In genomic region chr13:47705185-47705584, GRCh38 we compare ENCODE assay signal across 21 cellular contexts.
A peak's percentile ranks its signal among the peaks of the same experiment; 100 is the strongest.
DNase-seq lines count a peak whose midpoint lies in the region; ATAC-seq, FAIRE-seq and TF ChIP-seq lines count a peak whose summit lies in the region.
"Had no signal": no experiment of that assay in that cellular context is flagged by ENCODE, and none has a peak within 500 bp of the region (broad histone marks: within the 10 kb centered on the region; RNA-seq: fewer than 3 reads in every experiment).

No MANE protein-coding gene starts in this region.

- H3K4me2 ChIP-seq in HepG2 (ENCODE audit: low read depth, low read length) (no peak overlapping the region), astrocyte (ENCODE audit: low read length) (no peak overlapping the region)
- H3K4me2 ChIP-seq: BLaER1 had no signal

- no peak for ATAC-seq in HepG2
- no peak for ATAC-seq in right lobe of liver
- no peak for ATAC-seq in GM18909 (IDR thresholded peaks at IDR 0.05; ENCODE audit: poor library complexity, unreplicated experiment)
- ATAC-seq: CD8-positive, alpha-beta T cell; GM12878; K562 had no signal

- no peaks in the 10 kb centered on the region for H3K79me2 ChIP-seq in HepG2 (ENCODE audit: insufficient read depth, low read length)
- no peaks in the 10 kb centered on the region for H3K79me2 ChIP-seq in astrocyte (ENCODE audit: insufficient read depth, low read length)

- intact Hi-C loops in HepG2 (cut with micrococcal nuclease; ENCODE audit: unreplicated experiment) (no loop called here), right lobe of liver (cut with DNase I) (no loop called here)

- TF ChIP-seq RAD21 in HepG2 (CRISPR knock-in tag; IDR thresholded peaks at IDR 0.05): no peak

- peaks cover 2% of the 10 kb centered on the region for H3K9me3 Mint-ChIP-seq in astrocyte (ENCODE audit: unreplicated experiment)
- H3K9me3 Mint-ChIP-seq in CD8-positive, alpha-beta memory T cell: peaks cover 0 to 4% (median 0%) of the 10 kb centered on the region in 5 donors
- H3K9me3 Mint-ChIP-seq: CD8-positive, alpha-beta T cell had no signal

- H2AFZ ChIP-seq in HepG2 (ENCODE audit: low read length): no peak overlapping the region
- H2AFZ ChIP-seq in astrocyte (ENCODE audit: low read depth, low read length): no peak overlapping the region
- H2AFZ ChIP-seq: GM23248 had no signal

- H3K27me3 Mint-ChIP-seq in astrocyte (ENCODE audit: low read depth, unreplicated experiment): no peaks in the 10 kb centered on the region
- H3K27me3 Mint-ChIP-seq in CD8-positive, alpha-beta memory T cell: peaks cover 3 to 4% of the 10 kb centered on the region in 2 donors

- TF ChIP-seq EP300 in HepG2 (IDR thresholded peaks at IDR 0.05; ENCODE audit: low read depth in 2 of 2, low read length in 2 of 2) (no peak), HepG2 (CRISPR knock-in tag; IDR thresholded peaks at IDR 0.05; ENCODE audit: borderline replicate concordance) (no peak)

- POLR2A ChIA-PET in HepG2 (lab: Yijun Ruan, JAX): no interaction called here
- POLR2A ChIA-PET in CD8-positive, alpha-beta memory T cell (lab: Charles Lee): no interaction called here

- H3K4me1 ChIP-seq in HepG2 (ENCODE audit: insufficient read depth, low read length) (no peaks in the 10 kb centered on the region), right lobe of liver (no peaks in the 10 kb centered on the region), astrocyte (ENCODE audit: insufficient read depth, low read length) (no peaks in the 10 kb centered on the region)
- H3K4me1 ChIP-seq in CD8-positive, alpha-beta memory T cell (ENCODE audit: insufficient read depth, low read length): no peaks in the 10 kb centered on the region
- H3K4me1 ChIP-seq: BLaER1, HAP-1 had no signal

- H3K27ac Mint-ChIP-seq in astrocyte (ENCODE audit: unreplicated experiment): no peak overlapping the region
- H3K27ac Mint-ChIP-seq in CD8-positive, alpha-beta memory T cell: no peak overlapping the region
- H3K27ac Mint-ChIP-seq: CD14-positive monocyte; CD8-positive, alpha-beta T cell had no signal

- H3K9ac ChIP-seq in HepG2 (ENCODE audit: insufficient read depth, low read depth, low read length) (no peak overlapping the region), astrocyte (ENCODE audit: low read length) (no peak overlapping the region)
- H3K9ac ChIP-seq: BLaER1, GM23248 had no signal

- H3K27ac ChIP-seq in HepG2 (ENCODE audit: extremely low read length, insufficient read depth, low read length) (no peak overlapping the region), right lobe of liver (no peak overlapping the region), astrocyte (ENCODE audit: low read depth, low read length) (no peak overlapping the region)
- no peak overlapping the region for H3K27ac ChIP-seq in CD8-positive, alpha-beta memory T cell (ENCODE audit: low read depth, low read length)
- H3K27ac ChIP-seq: 22Rv1, BLaER1, GM23248 had no signal

- peaks cover 9% of the 10 kb centered on the region for H3K4me1 Mint-ChIP-seq in astrocyte (ENCODE audit: low read depth, unreplicated experiment)
- no peaks in the 10 kb centered on the region for H3K4me1 Mint-ChIP-seq in CD8-positive, alpha-beta memory T cell

- DNase-seq in HepG2 (ENCODE audit: low spot score) (no peak), right lobe of liver (no peak), astrocyte (ENCODE audit: low read depth) (peak; percentile 13), fibroblast of peridontal ligament (ENCODE audit: extremely low read depth) (peak; percentile 42), mesenteric fat pad (ENCODE audit: low spot score) (no peak)
- no peak for DNase-seq in CD8-positive, alpha-beta memory T cell
- DNase-seq: CD8-positive, alpha-beta T cell; COR-L47; DMS 273 treated with DMSO at 0.1 percent for 48 hours; DMS53; DND-41; EL; GM23248 had no signal

- TF ChIP-seq CTCF in HepG2 (CRISPR knock-in tag; IDR thresholded peaks at IDR 0.05) (no peak), right lobe of liver (IDR thresholded peaks at IDR 0.05) (no peak), astrocyte (IDR thresholded peaks at IDR 0.05; ENCODE audit: insufficient read depth, low read depth, low read length) (no peak)

- no peaks in the 10 kb centered on the region for H4K20me1 ChIP-seq in HepG2 (ENCODE audit: insufficient read depth, low read length)
- H4K20me1 ChIP-seq in astrocyte (ENCODE audit: insufficient read depth, low read length): no peaks in the 10 kb centered on the region
- H4K20me1 ChIP-seq: BLaER1 had no signal

- CTCF ChIA-PET in HepG2 (lab: Yijun Ruan, JAX; ENCODE audit: low intra/inter-chr PET ratio, low total read pairs): no interaction called here
- CTCF ChIA-PET in CD8-positive, alpha-beta memory T cell (lab: Charles Lee): no interaction called here

- no peak overlapping the region for H3K4me3 Mint-ChIP-seq in astrocyte (ENCODE audit: unreplicated experiment)
- no peak overlapping the region for H3K4me3 Mint-ChIP-seq in CD8-positive, alpha-beta memory T cell
- H3K4me3 Mint-ChIP-seq: CD14-positive monocyte; CD8-positive, alpha-beta T cell had no signal

- FAIRE-seq in HepG2 (lab: Jason Lieb, UNC): no peak
- no peak for FAIRE-seq in astrocyte (lab: Jason Lieb, UNC)
- FAIRE-seq: GM12878, GM19239, K562 had no signal

- WGBS in HepG2 (ENCODE audit: low lambda C conversion rate): 7% methylated on average over 4 of the region's 4 CpGs
- 45% methylated on average over 4 of the region's 4 CpGs for WGBS in right lobe of liver (ENCODE audit: insufficient coverage, low coverage, low lambda C conversion rate, missing lambda C conversion rate)

- H3K9me3 ChIP-seq in HepG2 (ENCODE audit: low read length): no peaks in the 10 kb centered on the region
- no peaks in the 10 kb centered on the region for H3K9me3 ChIP-seq in right lobe of liver
- H3K9me3 ChIP-seq in astrocyte (ENCODE audit: insufficient read depth, low read depth, low read length): no peaks in the 10 kb centered on the region
- no peaks in the 10 kb centered on the region for H3K9me3 ChIP-seq in CD8-positive, alpha-beta memory T cell (ENCODE audit: low read length)
- H3K9me3 ChIP-seq: BLaER1, HAP-1 had no signal

- no peaks in the 10 kb centered on the region for H3K27me3 ChIP-seq in HepG2 (ENCODE audit: control insufficient read depth in 1 of 2, insufficient read depth in 2 of 2, low read length in 2 of 2)
- H3K27me3 ChIP-seq in right lobe of liver: no peaks in the 10 kb centered on the region
- no peaks in the 10 kb centered on the region for H3K27me3 ChIP-seq in astrocyte (ENCODE audit: insufficient read depth, low read length)
- no peaks in the 10 kb centered on the region for H3K27me3 ChIP-seq in CD8-positive, alpha-beta memory T cell (ENCODE audit: insufficient read depth, low read length, poor library complexity, severe bottlenecking)
- H3K27me3 ChIP-seq: BLaER1 had no signal

- TF ChIP-seq POLR2A in HepG2 (IDR thresholded peaks at IDR 0.05; ENCODE audit: insufficient read depth in 1 of 2, low read depth in 2 of 2, low read length in 2 of 2) (no peak), right lobe of liver (IDR thresholded peaks at IDR 0.05) (no peak)

- H3K36me3 ChIP-seq in HepG2 (replicated peaks in 1 of 2; ENCODE audit: control insufficient read depth in 1 of 2, insufficient read depth in 2 of 2, low read length in 2 of 2) (no peaks in the 10 kb centered on the region), right lobe of liver (no peaks in the 10 kb centered on the region), astrocyte (ENCODE audit: insufficient read depth, low read length) (no peaks in the 10 kb centered on the region)
- H3K36me3 ChIP-seq in CD8-positive, alpha-beta memory T cell (ENCODE audit: insufficient read depth, low read length): no peaks in the 10 kb centered on the region
- H3K36me3 ChIP-seq: BLaER1, HAP-1 had no signal

- H3K36me3 Mint-ChIP-seq in astrocyte (ENCODE audit: low read depth, unreplicated experiment): no peaks in the 10 kb centered on the region
- H3K36me3 Mint-ChIP-seq in CD8-positive, alpha-beta memory T cell: peaks cover 0 to 3% (median 0%) of the 10 kb centered on the region in 3 donors
- H3K36me3 Mint-ChIP-seq: CD14-positive monocyte; CD8-positive, alpha-beta T cell had no signal

- H3K4me3 ChIP-seq in HepG2 (replicated peaks in 1 of 3; ENCODE audit: insufficient read depth in 1 of 3, low read depth in 2 of 3, low read length in 3 of 3): no peak overlapping the region
- H3K4me3 ChIP-seq in right lobe of liver: no peak overlapping the region
- H3K4me3 ChIP-seq in astrocyte (ENCODE audit: insufficient read depth, low read depth, low read length): no peak overlapping the region
- no peak overlapping the region for H3K4me3 ChIP-seq in CD8-positive, alpha-beta memory T cell (ENCODE audit: low read length)
- H3K4me3 ChIP-seq: BLaER1, GM12878, GM23248, HAP-1, K562 had no signal

- BruUV-seq in HepG2 (replicated peaks; lab: Mats Ljungman, UMichigan): no TSS peak

- in situ Hi-C loops in HepG2 (cut with HindIII; ENCODE audit: extremely low pct_ligation_motif_present, low pct_unique_long_range_greater_than_20kb): no loop called here

Comparison
In these comparisons a context has a peak if more than half of its experiments do, and no peak if none do; other contexts are left out.
1. DNase-seq: peak in astrocyte (single experiment) and fibroblast of peridontal ligament (single experiment); none in HepG2 (single experiment), right lobe of liver (0 of 3), mesenteric fat pad (single experiment) and CD8-positive, alpha-beta memory T cell (0 of 5).